Comparison of ENCODE assay signal across 10 cellular contexts in the genomic region with DNA sequence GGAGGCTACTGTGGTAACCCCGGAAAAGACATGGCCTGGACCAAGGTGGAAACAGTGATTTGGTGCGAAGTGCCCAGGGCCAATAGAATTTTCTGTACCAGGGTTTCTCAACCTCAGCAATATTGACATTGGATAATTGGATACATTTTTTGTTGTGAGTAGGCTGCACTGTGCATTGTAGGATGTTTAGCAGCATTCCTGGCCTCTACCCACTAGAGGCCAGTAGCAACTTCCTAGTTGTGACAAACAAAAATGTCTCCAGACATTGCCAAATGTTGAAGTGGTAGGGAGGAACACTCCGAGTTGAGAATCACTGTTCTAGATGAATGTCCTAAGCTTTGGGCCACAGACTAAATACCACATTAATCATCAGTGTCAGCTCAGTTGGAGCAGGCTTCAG. TPM values are rescaled to one million over a fixed set of nuclear protein-coding genes. Genes with fewer than 3 reads are reported as not detected.
DNase-seq lines count a peak whose midpoint lies in the region; ATAC-seq and TF ChIP-seq lines count a peak whose summit lies in the region.
"Had no signal": no experiment of that assay in that cellular context is flagged by ENCODE, and none has a peak within 500 bp of the region (broad histone marks: within the 10 kb centered on the region; RNA-seq: fewer than 3 reads in every experiment).

No MANE protein-coding gene starts in this region.

- no peak overlapping the region for H2AFZ ChIP-seq in OCI-LY1 (ENCODE audit: low read length)

- H3K4me1 ChIP-seq in OCI-LY1 (ENCODE audit: insufficient read depth, low read length, severe bottlenecking), result no peaks in the 10 kb centered on the region
- H3K4me1 ChIP-seq in testis, result no peaks in the 10 kb centered on the region

- no peaks in the 10 kb centered on the region for H3K79me2 ChIP-seq in OCI-LY1 (ENCODE audit: insufficient read depth, low read length)

- H3K9me3 ChIP-seq in OCI-LY1 (ENCODE audit: low read length) (no peaks in the 10 kb centered on the region), testis (no peaks in the 10 kb centered on the region)

- no peak overlapping the region for H3K27ac ChIP-seq in OCI-LY1 (ENCODE audit: low read depth, low read length, poor library complexity, severe bottlenecking)
- H3K27ac ChIP-seq in testis, result no peak overlapping the region

- no peaks in the 10 kb centered on the region for H3F3A ChIP-seq in OCI-LY1 (ENCODE audit: insufficient read depth, low read length)

- TF ChIP-seq CTCF in OCI-LY1 (IDR thresholded peaks at IDR 0.05; ENCODE audit: low read length) (peak; percentile 24; the same call in 1 of the 2 replicates), testis (IDR thresholded peaks at IDR 0.05) (no peak)

- ATAC-seq in HG02840 (IDR thresholded peaks at IDR 0.05; ENCODE audit: low FRiP score, unreplicated experiment), result no peak

- H3K36me3 ChIP-seq in OCI-LY1 (ENCODE audit: insufficient read depth, low read length) (no peaks in the 10 kb centered on the region), testis (ENCODE audit: low read depth, missing control alignments) (no peaks in the 10 kb centered on the region), H7 (replicated peaks; ENCODE audit: control insufficient read depth, insufficient read depth, low read length) (no peaks in the 10 kb centered on the region)

- TF ChIP-seq POLR2A in testis (IDR thresholded peaks at IDR 0.05), result no peak

- H3K4me3 ChIP-seq in OCI-LY1 (ENCODE audit: low read depth, low read length, poor library complexity, severe bottlenecking), result no peak overlapping the region
- H3K4me3 ChIP-seq in testis, result no peak overlapping the region
- no peak overlapping the region for H3K4me3 ChIP-seq in H7 (ENCODE audit: insufficient read depth, low read depth, low read length)

- H3K4me2 ChIP-seq in OCI-LY1 (ENCODE audit: low read length), result no peak overlapping the region

- H3K27me3 ChIP-seq in OCI-LY1 (ENCODE audit: insufficient read depth, low read length), result no peaks in the 10 kb centered on the region
- H3K27me3 ChIP-seq in testis, result no peaks in the 10 kb centered on the region
- no peaks in the 10 kb centered on the region for H3K27me3 ChIP-seq in H7 (ENCODE audit: control insufficient read depth, insufficient read depth, low read length)

- intact Hi-C loops in testis (cut with DNase I; ENCODE audit: low total_unique reads), result no loop called here

- H3K9ac ChIP-seq in OCI-LY1 (ENCODE audit: low read length), result no peak overlapping the region

- DNase-seq in NCI-H82 (lab: John Stamatoyannopoulos, UW) (peak; percentile 15), NCI-H82 treated with DMSO at 0.1 percent for 48 hours (lab: John Stamatoyannopoulos, UW; ENCODE audit: unreplicated experiment) (no peak), fibroblast of gingiva (ENCODE audit: low read depth) (peak; percentile 75), testis (peak; percentile 28), H7 (no peak), GOT3 (lab: John Stamatoyannopoulos, UW) (no peak)
- DNase-seq: activated gamma-delta T cell; NK-92 treated with Interleukin-12 subunit alpha and Interleukin-12 subunit beta, amount 100 ng/mL, for 24 hours had no signal

- H3K9me2 ChIP-seq in OCI-LY1 (ENCODE audit: low read depth, low read length), result no peaks in the 10 kb centered on the region

- WGBS in testis, 2 donors, result 51 to 63% methylated on average over 3 of the region's 3 CpGs

- no peaks in the 10 kb centered on the region for H4K20me1 ChIP-seq in OCI-LY1 (ENCODE audit: insufficient read depth, low read length)

RNA-seq across cellular contexts. Expression of gene CGRRF1, which starts 6.2 kb away (rescaled TPM):
- total RNA-seq in testis, result 10 to 100 TPM; 29.4 to 31.4 TPM
- 79.6 TPM for polyA plus RNA-seq in testis (ENCODE audit: insufficient read depth, low read depth, low replicate concordance)
- 9.1 and 17.7 TPM in 2 replicates for total RNA-seq in H7 (2014; rRNA removed; shearing (Covaris generic))

RNA-seq across cellular contexts. Expression of gene GMFB, which starts 14.7 kb away (rescaled TPM):
- total RNA-seq in testis, result 10 to 100 TPM; 32.3 to 43.6 TPM
- 19.5 TPM for polyA plus RNA-seq in testis (ENCODE audit: insufficient read depth, low read depth, low replicate concordance)
- 64.2 and 73.3 TPM in 2 replicates for total RNA-seq in H7 (2014; rRNA removed; shearing (Covaris generic))

Comparison
In these comparisons a context has a peak if more than half of its experiments do, and no peak if none do; other contexts are left out.
1. DNase-seq: peak in NCI-H82 (single experiment), fibroblast of gingiva (single experiment) and testis (single experiment); none in NCI-H82 treated with DMSO at 0.1 percent for 48 hours (single experiment), H7 (single experiment) and GOT3 (single experiment).